4 cellular contexts compared by ENCODE assay signal in genomic region chr15:40955930-40956542, GRCh38.
TF ChIP-seq lines count a peak whose summit lies in the region.

No MANE protein-coding gene starts in this region.

TF ChIP-seq in SK-N-SH, 30 proteins besides CTCF, POLR2A, EP300 and RAD21 (continues in another document):
- TF ChIP-seq FOXM1 (IDR thresholded peaks at IDR 0.05; ENCODE audit: low read depth) (no peak), GABPA (IDR thresholded peaks at IDR 0.05; ENCODE audit: low read depth) (no peak), TEAD4 (IDR thresholded peaks at IDR 0.05; ENCODE audit: borderline replicate concordance, insufficient read depth) (no peak), GATA2 (CRISPR knock-in tag; IDR thresholded peaks at IDR 0.05) (no peak), FOXJ3 (CRISPR knock-in tag; IDR thresholded peaks at IDR 0.05) (no peak), JUND (IDR thresholded peaks at IDR 0.05) (no peak), MXI1 (IDR thresholded peaks at IDR 0.05; ENCODE audit: low read depth, low read length) (no peak), EZH2phosphoT487 (IDR thresholded peaks at IDR 0.05; ENCODE audit: borderline replicate concordance, low read depth) (no peak), POLR2AphosphoS5 (IDR thresholded peaks at IDR 0.05; ENCODE audit: low read depth, low read length) (no peak), REST (IDR thresholded peaks at IDR 0.05; ENCODE audit: low read depth, low read length) (no peak), ELF1 (IDR thresholded peaks at IDR 0.05) (no peak)

TF ChIP-seq in SK-N-SH treated with all-trans-retinoic acid at 6 μM for 48 hours, 23 proteins besides CTCF, POLR2A, EP300 and RAD21 (continues in another document):
- TF ChIP-seq ZNF8 (CRISPR knock-in tag; IDR thresholded peaks at IDR 0.05): no peak
- no peak for TF ChIP-seq ZFP3 (CRISPR knock-in tag; IDR thresholded peaks at IDR 0.05)
- TF ChIP-seq ISL1 (CRISPR knock-in tag; IDR thresholded peaks at IDR 0.05): no peak
- TF ChIP-seq CSDC2 (CRISPR knock-in tag; IDR thresholded peaks at IDR 0.05): no peak
- no peak for TF ChIP-seq ZFP30 (CRISPR knock-in tag; IDR thresholded peaks at IDR 0.05)
- no peak for TF ChIP-seq POU6F1 (CRISPR knock-in tag; IDR thresholded peaks at IDR 0.05; ENCODE audit: borderline replicate concordance, low read depth)
- TF ChIP-seq BACH2 (CRISPR knock-in tag; IDR thresholded peaks at IDR 0.05; ENCODE audit: borderline replicate concordance): no peak
- TF ChIP-seq ZC3H10 (CRISPR knock-in tag; IDR thresholded peaks at IDR 0.05): no peak
- no peak for TF ChIP-seq TSHZ2 (CRISPR knock-in tag; IDR thresholded peaks at IDR 0.05)
- TF ChIP-seq ARNTL (CRISPR knock-in tag; IDR thresholded peaks at IDR 0.05; ENCODE audit: borderline replicate concordance, low read depth): no peak
- TF ChIP-seq GLIS3 (CRISPR knock-in tag; IDR thresholded peaks at IDR 0.05): no peak
- TF ChIP-seq CSRNP3 (CRISPR knock-in tag; IDR thresholded peaks at IDR 0.05): no peak

TF ChIP-seq in Ishikawa, 13 proteins besides CTCF, POLR2A, EP300 and RAD21:
- TF ChIP-seq EGR1 (IDR thresholded peaks at IDR 0.05) (no peak), FOXM1 (IDR thresholded peaks at IDR 0.05; ENCODE audit: borderline replicate concordance, low read depth) (peak; percentile 71; the same call in 1 of the 2 replicates), TEAD4 (IDR thresholded peaks at IDR 0.05) (peak; percentile 77), TCF12 (IDR thresholded peaks at IDR 0.05; ENCODE audit: low read depth) (peak; percentile 94), TAF1 (IDR thresholded peaks at IDR 0.05; ENCODE audit: low read depth) (peak; percentile 32; the same call in 1 of the 2 replicates), ZBTB7A (IDR thresholded peaks at IDR 0.05; ENCODE audit: low read depth) (0 out of 2 replicates have a peak, but pooled peaks have one; percentile 45), YY1 (IDR thresholded peaks at IDR 0.05; ENCODE audit: low read depth) (no peak), MAX (IDR thresholded peaks at IDR 0.05) (peak; percentile 56), CREB1 (IDR thresholded peaks at IDR 0.05; ENCODE audit: low read depth) (no peak), REST (IDR thresholded peaks at IDR 0.05; ENCODE audit: low read depth) (no peak), USF1 (IDR thresholded peaks at IDR 0.05) (no peak), CEBPB (IDR thresholded peaks at IDR 0.05) (no peak), NFIC (IDR thresholded peaks at IDR 0.05) (peak; percentile 92)

TF ChIP-seq in H1, 55 proteins besides CTCF, POLR2A, EP300 and RAD21:
- no peak for TF ChIP-seq KDM5A (IDR thresholded peaks at IDR 0.05; ENCODE audit: low read length)
- TF ChIP-seq RXRA (IDR thresholded peaks at IDR 0.05; ENCODE audit: insufficient read depth, low read depth, low read length): no peak
- no peak for TF ChIP-seq TAF1 (IDR thresholded peaks at IDR 0.05; ENCODE audit: low read depth, low read length)
- no peak for TF ChIP-seq CREB1 (IDR thresholded peaks at IDR 0.05)
- no peak for TF ChIP-seq BCL11A (IDR thresholded peaks at IDR 0.05; ENCODE audit: low read depth in 2 of 2, low read length in 2 of 2)
- no peak for TF ChIP-seq PHF8 (conservative IDR thresholded peaks at IDR 0.05; ENCODE audit: low read depth, low read length)
- TF ChIP-seq TBP (IDR thresholded peaks at IDR 0.05; ENCODE audit: low read depth, low read length): no peak
- no peak for TF ChIP-seq HDAC2 (IDR thresholded peaks at IDR 0.05; ENCODE audit: borderline replicate concordance in 1 of 2, low read depth in 2 of 2, low read length in 2 of 2)
